In the genomic region with DNA sequence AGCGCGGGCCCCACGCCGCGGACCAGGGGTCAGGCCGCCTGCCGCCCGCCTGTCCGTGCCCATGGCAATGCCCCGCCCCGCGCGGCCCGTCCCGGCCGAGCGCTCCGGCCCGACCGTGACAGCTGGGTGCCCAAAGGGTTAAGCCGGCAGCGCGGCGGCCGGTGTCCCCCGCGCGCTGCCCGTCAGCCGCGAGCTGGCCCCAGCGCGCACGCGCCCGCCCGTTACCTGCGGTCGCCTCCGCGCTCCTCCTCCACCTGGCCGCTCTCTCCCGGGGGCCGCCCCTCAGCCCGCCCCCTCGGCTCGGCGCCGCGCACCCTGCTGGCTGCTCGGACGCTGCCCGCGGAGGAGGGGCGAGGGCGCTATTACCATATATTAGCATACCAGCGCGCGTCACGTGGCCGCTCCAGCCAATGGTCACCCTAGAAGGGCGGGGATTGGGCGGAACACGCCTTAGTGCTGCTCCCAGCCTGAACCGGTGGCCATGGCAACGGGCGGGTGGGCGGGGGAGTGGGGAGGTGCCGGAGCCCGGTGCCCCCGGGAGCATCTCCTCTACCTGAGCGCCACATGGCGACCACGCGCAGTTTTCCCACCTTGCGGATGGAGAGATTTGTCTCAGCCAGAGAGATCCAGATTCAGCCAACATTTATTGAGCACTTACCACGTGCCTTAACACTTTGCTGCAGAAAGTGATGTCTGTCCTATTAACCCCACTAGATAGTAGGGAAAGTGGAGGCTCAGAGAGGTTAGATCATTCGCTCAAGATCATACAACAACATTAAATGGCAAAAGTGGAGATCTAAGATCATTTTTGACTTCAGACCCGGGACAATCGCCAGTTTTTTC, we compare ENCODE assay signal across 8 cellular contexts. TPM values are rescaled to one million over a fixed set of nuclear protein-coding genes. Genes with fewer than 3 reads are reported as not detected.
A peak's percentile ranks its signal among the peaks of the same experiment; 100 is the strongest.
DNase-seq lines count a peak whose midpoint lies in the region; ATAC-seq lines count a peak whose summit lies in the region.

A gene with protein sequence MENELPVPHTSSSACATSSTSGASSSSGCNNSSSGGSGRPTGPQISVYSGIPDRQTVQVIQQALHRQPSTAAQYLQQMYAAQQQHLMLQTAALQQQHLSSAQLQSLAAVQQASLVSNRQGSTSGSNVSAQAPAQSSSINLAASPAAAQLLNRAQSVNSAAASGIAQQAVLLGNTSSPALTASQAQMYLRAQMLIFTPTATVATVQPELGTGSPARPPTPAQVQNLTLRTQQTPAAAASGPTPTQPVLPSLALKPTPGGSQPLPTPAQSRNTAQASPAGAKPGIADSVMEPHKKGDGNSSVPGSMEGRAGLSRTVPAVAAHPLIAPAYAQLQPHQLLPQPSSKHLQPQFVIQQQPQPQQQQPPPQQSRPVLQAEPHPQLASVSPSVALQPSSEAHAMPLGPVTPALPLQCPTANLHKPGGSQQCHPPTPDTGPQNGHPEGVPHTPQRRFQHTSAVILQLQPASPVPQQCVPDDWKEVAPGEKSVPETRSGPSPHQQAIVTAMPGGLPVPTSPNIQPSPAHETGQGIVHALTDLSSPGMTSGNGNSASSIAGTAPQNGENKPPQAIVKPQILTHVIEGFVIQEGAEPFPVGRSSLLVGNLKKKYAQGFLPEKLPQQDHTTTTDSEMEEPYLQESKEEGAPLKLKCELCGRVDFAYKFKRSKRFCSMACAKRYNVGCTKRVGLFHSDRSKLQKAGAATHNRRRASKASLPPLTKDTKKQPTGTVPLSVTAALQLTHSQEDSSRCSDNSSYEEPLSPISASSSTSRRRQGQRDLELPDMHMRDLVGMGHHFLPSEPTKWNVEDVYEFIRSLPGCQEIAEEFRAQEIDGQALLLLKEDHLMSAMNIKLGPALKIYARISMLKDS (minus strand): TSS at position 345 of the 843 bp plus-strand sequence. CDS start 55,556 bp downstream, outside the sequence.

- peak; percentile 90 for ATAC-seq in GM21786 (IDR thresholded peaks at IDR 0.05; ENCODE audit: unreplicated experiment)

- DNase-seq in DMS114 treated with DMSO at 0.1 percent for 48 hours (lab: John Stamatoyannopoulos, UW; ENCODE audit: unreplicated experiment) (peak; percentile 92), Kasumi-1 (lab: John Stamatoyannopoulos, UW) (peak; percentile 91 to 96), RPMI8226 (peak; percentile 100), fibroblast of gingiva (ENCODE audit: low read depth) (peak; percentile 93), myocyte (ENCODE audit: low read depth) (peak; percentile 97)
- DNase-seq in activated T-helper 1 cell treated with anti-CD3 and anti-CD28 coated beads, Interleukin-2, amount 50 U/mL, for 16 hours (ENCODE audit: low read depth in 1 of 2, low spot score in 1 of 2): peak; percentile 73 to 87
- peak; percentile 81 for DNase-seq in stimulated activated CD8-positive, alpha-beta memory T cell treated with anti-CD3 and anti-CD28 coated beads, Interleukin-7, amount 100 ng/mL, for 24 hours (ENCODE audit: low read depth)

RNA-seq across cellular contexts. Expression of the gene that starts here (rescaled TPM):
- total RNA-seq in myocyte: 72.5 and 93.1 TPM in 2 replicates
- 70.4 TPM for polyA plus RNA-seq in myocyte (2012)

Comparison
In these comparisons a context has a peak if more than half of its experiments do, and no peak if none do; other contexts are left out.
1. Peak in every context shown above with its lines: DNase-seq and ATAC-seq.